In the genomic region with DNA sequence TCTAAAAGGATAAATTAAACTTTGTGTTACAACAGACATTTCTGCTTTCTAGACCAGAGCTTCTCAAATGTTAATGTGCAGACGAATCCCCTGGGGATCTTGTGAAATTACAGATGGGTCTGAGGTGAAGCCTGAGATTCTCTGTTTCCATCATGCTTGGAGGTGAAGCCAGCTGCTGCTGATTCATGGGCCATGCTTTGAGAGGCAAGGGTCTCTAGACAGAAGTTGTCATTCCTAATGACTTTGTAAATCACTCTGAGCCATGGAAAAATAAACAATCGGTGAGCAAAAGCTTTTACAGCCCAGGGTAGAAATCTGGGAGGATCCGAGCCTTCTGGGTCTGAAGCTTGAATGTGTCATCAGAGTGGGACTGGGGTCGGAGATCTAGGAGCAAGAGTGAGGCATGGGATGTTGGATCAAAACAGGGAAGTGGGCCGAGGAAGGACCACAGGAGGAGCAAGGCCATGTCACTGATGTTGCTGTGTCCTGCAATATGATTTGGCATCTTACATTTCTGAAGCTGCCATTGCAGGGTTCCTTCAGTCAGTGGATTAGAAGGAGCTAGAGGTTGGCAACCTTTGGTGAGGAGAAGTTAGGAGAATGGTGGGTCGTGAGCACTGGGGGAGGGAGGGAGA, we compare ENCODE assay signal across 12 cellular contexts.
DNase-seq lines count a peak whose midpoint lies in the region; ATAC-seq and TF ChIP-seq lines count a peak whose summit lies in the region.
"Had no signal": no experiment of that assay in that cellular context is flagged by ENCODE, and none has a peak within 500 bp of the region (broad histone marks: within the 10 kb centered on the region; RNA-seq: fewer than 3 reads in every experiment).

No MANE protein-coding gene starts in this region.

- peaks cover 24% of the 10 kb centered on the region for H3K9me3 Mint-ChIP-seq in nephron progenitor cell
- no peaks in the 10 kb centered on the region for H3K9me3 Mint-ChIP-seq in activated T-helper 17 cell treated with anti-CD3 and anti-CD28 coated beads, Interleukin-2, amount 50 U/mL, for 72 hours
- H3K9me3 Mint-ChIP-seq: dendritic cell treated with granulocyte-macrophage colony-stimulating factor and Interleukin-4, amounts not matched to agents 40 ng/mL and 50 ng/mL, for 4 days had no signal

- H3K4me3 ChIP-seq in SJCRH30 (no peak overlapping the region), lower leg skin (ENCODE audit: low read depth, poor library complexity, severe bottlenecking) (no peak overlapping the region)
- H3K4me3 ChIP-seq: lower lobe of right lung had no signal

- peak overlapping the region; percentile 96 for H3K27ac Mint-ChIP-seq in nephron progenitor cell
- no peak overlapping the region for H3K27ac Mint-ChIP-seq in activated T-helper 17 cell treated with anti-CD3 and anti-CD28 coated beads, Interleukin-2, amount 50 U/mL, for 72 hours
- H3K27ac Mint-ChIP-seq: dendritic cell treated with granulocyte-macrophage colony-stimulating factor and Interleukin-4, amounts not matched to agents 40 ng/mL and 50 ng/mL, for 4 days had no signal

- H3K36me3 Mint-ChIP-seq in nephron progenitor cell (ENCODE audit: low read depth): peaks cover 70% of the 10 kb centered on the region
- H3K36me3 Mint-ChIP-seq in activated T-helper 17 cell treated with anti-CD3 and anti-CD28 coated beads, Interleukin-2, amount 50 U/mL, for 72 hours (ENCODE audit: low read depth): peaks cover 48% of the 10 kb centered on the region

- peaks cover 29% of the 10 kb centered on the region for H3K4me1 ChIP-seq in SJCRH30
- H3K4me1 ChIP-seq: lower lobe of right lung had no signal

- 92% methylated on average over 6 of the region's 6 CpGs for WGBS in lower leg skin, 2 donors

- H3K4me1 Mint-ChIP-seq in nephron progenitor cell: peaks cover 57% of the 10 kb centered on the region
- H3K4me1 Mint-ChIP-seq in activated T-helper 17 cell treated with anti-CD3 and anti-CD28 coated beads, Interleukin-2, amount 50 U/mL, for 72 hours: no peaks in the 10 kb centered on the region

- ATAC-seq in GM19035 (IDR thresholded peaks at IDR 0.05; ENCODE audit: unreplicated experiment) (peak; percentile 52), HG02981 (IDR thresholded peaks at IDR 0.05; ENCODE audit: unreplicated experiment) (peak; percentile 85), SK-N-SH treated with all-trans-retinoic acid at 6 μM for 48 hours (no peak)
- ATAC-seq in activated T-helper 17 cell treated with anti-CD3 and anti-CD28 coated beads, Interleukin-2, amount 50 U/mL, for 72 hours (replicated peaks): no peak
- ATAC-seq: lower lobe of right lung had no signal

- TF ChIP-seq CTCF in nephron progenitor cell (IDR thresholded peaks at IDR 0.05) (no peak), lower leg skin (IDR thresholded peaks at IDR 0.05) (no peak), GM13977 (IDR thresholded peaks at IDR 0.05; ENCODE audit: extremely low read depth, insufficient read depth, missing control alignments) (no peak)

- peak overlapping the region; percentile 37; the same call in 1 of the 2 replicates for H3K27ac ChIP-seq in SJCRH30
- H3K27ac ChIP-seq: lower lobe of right lung had no signal

- H3K36me3 ChIP-seq in SJCRH30: no peaks in the 10 kb centered on the region

- H3K9me3 ChIP-seq in SJCRH30 (replicated peaks): no peaks in the 10 kb centered on the region
- H3K9me3 ChIP-seq: lower lobe of right lung had no signal

- no peaks in the 10 kb centered on the region for H3K27me3 ChIP-seq in SJCRH30

- in situ Hi-C loops in GM13977 (cut with MboI; ENCODE audit: low pct_unique_long_range_greater_than_20kb, low sequenced_read_pairs, unreplicated experiment): no loop called here

- TF ChIP-seq POLR2A in lower leg skin (IDR thresholded peaks at IDR 0.05): no peak

- peak overlapping the region; percentile 49 for H3K4me3 Mint-ChIP-seq in nephron progenitor cell
- H3K4me3 Mint-ChIP-seq in activated T-helper 17 cell treated with anti-CD3 and anti-CD28 coated beads, Interleukin-2, amount 50 U/mL, for 72 hours: no peak overlapping the region
- H3K4me3 Mint-ChIP-seq: dendritic cell treated with granulocyte-macrophage colony-stimulating factor and Interleukin-4, amounts not matched to agents 40 ng/mL and 50 ng/mL, for 4 days had no signal

- H3K27me3 Mint-ChIP-seq in nephron progenitor cell (ENCODE audit: low read depth, poor library complexity): no peaks in the 10 kb centered on the region
- no peaks in the 10 kb centered on the region for H3K27me3 Mint-ChIP-seq in activated T-helper 17 cell treated with anti-CD3 and anti-CD28 coated beads, Interleukin-2, amount 50 U/mL, for 72 hours
- H3K27me3 Mint-ChIP-seq: dendritic cell treated with granulocyte-macrophage colony-stimulating factor and Interleukin-4, amounts not matched to agents 40 ng/mL and 50 ng/mL, for 4 days had no signal

- intact Hi-C loops in lower leg skin (cut with DNase I; ENCODE audit: low total_unique reads): no loop called here

- DNase-seq in SJCRH30 (peak; percentile 62 to 76), nephron progenitor cell (peak; percentile 28), lower leg skin (ENCODE audit: low spot score in 2 of 2) (no peak), GM13977 (ENCODE audit: low spot score) (no peak)
- DNase-seq: DMS53, lower lobe of right lung, NCI-H2081 had no signal

TF ChIP-seq in SK-N-SH treated with all-trans-retinoic acid at 6 μM for 48 hours, 23 proteins besides CTCF, POLR2A, EP300 and RAD21:
- TF ChIP-seq TCF4 (CRISPR knock-in tag; IDR thresholded peaks at IDR 0.05; ENCODE audit: borderline replicate concordance) (no peak), ZFP30 (CRISPR knock-in tag; IDR thresholded peaks at IDR 0.05) (no peak), ZNF8 (CRISPR knock-in tag; IDR thresholded peaks at IDR 0.05) (no peak), RARB (CRISPR knock-in tag; IDR thresholded peaks at IDR 0.05) (no peak)
- TF ChIP-seq, protein P1, sequence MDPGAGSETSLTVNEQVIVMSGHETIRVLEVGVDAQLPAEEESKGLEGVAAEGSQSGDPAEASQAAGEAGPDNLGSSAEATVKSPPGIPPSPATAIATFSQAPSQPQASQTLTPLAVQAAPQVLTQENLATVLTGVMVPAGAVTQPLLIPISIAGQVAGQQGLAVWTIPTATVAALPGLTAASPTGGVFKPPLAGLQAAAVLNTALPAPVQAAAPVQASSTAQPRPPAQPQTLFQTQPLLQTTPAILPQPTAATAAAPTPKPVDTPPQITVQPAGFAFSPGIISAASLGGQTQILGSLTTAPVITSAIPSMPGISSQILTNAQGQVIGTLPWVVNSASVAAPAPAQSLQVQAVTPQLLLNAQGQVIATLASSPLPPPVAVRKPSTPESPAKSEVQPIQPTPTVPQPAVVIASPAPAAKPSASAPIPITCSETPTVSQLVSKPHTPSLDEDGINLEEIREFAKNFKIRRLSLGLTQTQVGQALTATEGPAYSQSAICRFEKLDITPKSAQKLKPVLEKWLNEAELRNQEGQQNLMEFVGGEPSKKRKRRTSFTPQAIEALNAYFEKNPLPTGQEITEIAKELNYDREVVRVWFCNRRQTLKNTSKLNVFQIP (CRISPR knock-in tag; IDR thresholded peaks at IDR 0.05; ENCODE audit: borderline replicate concordance, low read depth): no peak
- TF ChIP-seq, protein P2, sequence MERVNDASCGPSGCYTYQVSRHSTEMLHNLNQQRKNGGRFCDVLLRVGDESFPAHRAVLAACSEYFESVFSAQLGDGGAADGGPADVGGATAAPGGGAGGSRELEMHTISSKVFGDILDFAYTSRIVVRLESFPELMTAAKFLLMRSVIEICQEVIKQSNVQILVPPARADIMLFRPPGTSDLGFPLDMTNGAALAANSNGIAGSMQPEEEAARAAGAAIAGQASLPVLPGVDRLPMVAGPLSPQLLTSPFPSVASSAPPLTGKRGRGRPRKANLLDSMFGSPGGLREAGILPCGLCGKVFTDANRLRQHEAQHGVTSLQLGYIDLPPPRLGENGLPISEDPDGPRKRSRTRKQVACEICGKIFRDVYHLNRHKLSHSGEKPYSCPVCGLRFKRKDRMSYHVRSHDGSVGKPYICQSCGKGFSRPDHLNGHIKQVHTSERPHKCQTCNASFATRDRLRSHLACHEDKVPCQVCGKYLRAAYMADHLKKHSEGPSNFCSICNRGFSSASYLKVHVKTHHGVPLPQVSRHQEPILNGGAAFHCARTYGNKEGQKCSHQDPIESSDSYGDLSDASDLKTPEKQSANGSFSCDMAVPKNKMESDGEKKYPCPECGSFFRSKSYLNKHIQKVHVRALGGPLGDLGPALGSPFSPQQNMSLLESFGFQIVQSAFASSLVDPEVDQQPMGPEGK (CRISPR knock-in tag; IDR thresholded peaks at IDR 0.05; ENCODE audit: borderline replicate concordance): no peak
- TF ChIP-seq, protein P3, sequence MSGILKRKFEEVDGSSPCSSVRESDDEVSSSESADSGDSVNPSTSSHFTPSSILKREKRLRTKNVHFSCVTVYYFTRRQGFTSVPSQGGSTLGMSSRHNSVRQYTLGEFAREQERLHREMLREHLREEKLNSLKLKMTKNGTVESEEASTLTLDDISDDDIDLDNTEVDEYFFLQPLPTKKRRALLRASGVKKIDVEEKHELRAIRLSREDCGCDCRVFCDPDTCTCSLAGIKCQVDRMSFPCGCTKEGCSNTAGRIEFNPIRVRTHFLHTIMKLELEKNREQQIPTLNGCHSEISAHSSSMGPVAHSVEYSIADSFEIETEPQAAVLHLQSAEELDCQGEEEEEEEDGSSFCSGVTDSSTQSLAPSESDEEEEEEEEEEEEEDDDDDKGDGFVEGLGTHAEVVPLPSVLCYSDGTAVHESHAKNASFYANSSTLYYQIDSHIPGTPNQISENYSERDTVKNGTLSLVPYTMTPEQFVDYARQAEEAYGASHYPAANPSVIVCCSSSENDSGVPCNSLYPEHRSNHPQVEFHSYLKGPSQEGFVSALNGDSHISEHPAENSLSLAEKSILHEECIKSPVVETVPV (CRISPR knock-in tag; IDR thresholded peaks at IDR 0.05): no peak
TF ChIP-seq in SK-N-SH treated with all-trans-retinoic acid at 6 μM for 48 hours: peak in this region for 0.

Comparison
In these comparisons a context has a peak if more than half of its experiments do, and no peak if none do; other contexts are left out.
1. ATAC-seq: peak in GM19035 (single experiment) and HG02981 (single experiment); none in SK-N-SH treated with all-trans-retinoic acid at 6 μM for 48 hours (single experiment) and activated T-helper 17 cell treated with anti-CD3 and anti-CD28 coated beads, Interleukin-2, amount 50 U/mL, for 72 hours (single experiment).
2. DNase-seq: peak in SJCRH30 (2 of 2) and nephron progenitor cell (single experiment); none in lower leg skin (0 of 2) and GM13977 (single experiment).